Comparison of ENCODE assay signal across 14 cellular contexts in the genomic region with DNA sequence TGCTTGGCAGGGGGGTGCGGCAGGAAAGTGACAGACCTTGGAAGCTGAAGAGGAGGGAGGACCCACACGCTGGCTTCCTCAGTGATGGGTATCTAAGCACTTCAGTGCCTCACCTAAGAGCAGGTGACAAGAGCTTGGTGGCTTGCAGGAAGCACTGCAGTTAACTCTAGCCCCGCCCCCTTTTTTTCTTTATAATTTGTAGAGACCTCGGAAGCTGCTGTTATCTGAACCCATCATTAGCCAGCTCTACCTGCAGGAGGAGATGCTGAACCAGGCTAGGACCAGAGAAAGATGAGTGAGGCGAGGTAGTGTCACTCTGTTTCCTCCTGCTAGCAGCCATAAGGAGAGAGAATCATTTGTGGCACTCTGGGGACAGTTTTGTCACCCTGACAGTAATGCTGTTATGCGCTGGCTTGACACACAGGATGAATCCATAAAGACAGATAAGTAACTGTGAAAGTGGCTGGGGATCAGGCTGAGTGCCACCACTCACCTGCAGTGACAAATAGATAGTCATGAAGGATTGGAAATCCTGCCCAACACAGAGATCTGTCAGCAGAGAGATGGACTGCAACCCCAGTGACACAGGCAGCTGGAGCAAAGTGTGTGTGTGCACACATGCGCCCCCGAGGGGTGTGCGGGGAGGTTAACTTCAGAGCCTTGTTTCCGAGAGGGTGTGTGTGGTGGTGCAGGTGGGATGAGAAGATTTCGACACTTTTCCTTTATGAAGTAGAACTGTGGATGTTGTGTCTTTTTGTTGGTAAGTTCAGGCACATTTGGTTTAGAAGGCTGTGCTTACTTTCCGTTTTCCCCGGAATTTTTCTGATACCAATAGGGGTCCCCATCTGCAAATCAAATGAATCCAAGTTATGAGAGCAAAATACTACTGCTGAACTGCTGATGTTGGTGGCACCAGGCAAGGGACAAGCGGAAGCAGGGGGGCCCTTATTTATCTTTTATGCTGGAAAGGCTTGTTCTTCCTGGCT.
A peak's percentile ranks its signal among the peaks of the same experiment; 100 is the strongest.
DNase-seq lines count a peak whose midpoint lies in the region; ATAC-seq and TF ChIP-seq lines count a peak whose summit lies in the region.
"Had no signal": no experiment of that assay in that cellular context is flagged by ENCODE, and none has a peak within 500 bp of the region (broad histone marks: within the 10 kb centered on the region; RNA-seq: fewer than 3 reads in every experiment).

No MANE protein-coding gene starts in this region.

- peak; percentile 74 for ATAC-seq in GM23338
- ATAC-seq: activated naive CD8-positive, alpha-beta T cell treated with anti-CD3 and anti-CD28 coated beads, Interleukin-2, amount 50 U/mL, for 24 hours; lower lobe of right lung; stimulated activated naive CD8-positive, alpha-beta T cell treated with anti-CD3 and anti-CD28 coated beads, Interleukin-15, amount 100 ng/mL, for 72 hours had no signal

- H3F3A ChIP-seq in GM23338 (replicated peaks; ENCODE audit: low read depth): no peaks in the 10 kb centered on the region

- H3K27ac Mint-ChIP-seq in GM23338: no peak overlapping the region; the same call in 1 of the 2 replicates
- H3K27ac Mint-ChIP-seq: activated naive CD8-positive, alpha-beta T cell treated with anti-CD3 and anti-CD28 coated beads, Interleukin-2, amount 50 U/mL, for 24 hours had no signal

- H3K36me3 ChIP-seq in GM23338 (ENCODE audit: insufficient read depth): no peaks in the 10 kb centered on the region
- H3K36me3 ChIP-seq in uterus: no peaks in the 10 kb centered on the region
- H3K36me3 ChIP-seq: lower lobe of right lung had no signal

- no peaks in the 10 kb centered on the region for H4K20me1 ChIP-seq in GM23338 (replicated peaks; ENCODE audit: insufficient read depth)

- no peak for TF ChIP-seq POLR2A in uterus (IDR thresholded peaks at IDR 0.05)

- peaks cover 2% of the 10 kb centered on the region for H3K27me3 Mint-ChIP-seq in GM23338 (ENCODE audit: insufficient read depth, low read depth, poor library complexity)
- H3K27me3 Mint-ChIP-seq: activated naive CD8-positive, alpha-beta T cell treated with anti-CD3 and anti-CD28 coated beads, Interleukin-2, amount 50 U/mL, for 24 hours; stimulated activated naive CD8-positive, alpha-beta T cell treated with anti-CD3 and anti-CD28 coated beads, Interleukin-15, amount 100 ng/mL, for 72 hours had no signal

- in situ Hi-C loops in astrocyte of the spinal cord (cut with HindIII; ENCODE audit: low sequenced_read_pairs): no loop called here
- in situ Hi-C loops in KBM-7 (cut with MboI; ENCODE audit: low pct_unique_long_range_greater_than_20kb, low sequenced_read_pairs): no loop called here

- no peaks in the 10 kb centered on the region; the same call in 2 of the 3 replicates for H3K9me3 Mint-ChIP-seq in GM23338
- H3K9me3 Mint-ChIP-seq: activated naive CD8-positive, alpha-beta T cell treated with anti-CD3 and anti-CD28 coated beads, Interleukin-2, amount 50 U/mL, for 24 hours; stimulated activated naive CD8-positive, alpha-beta T cell treated with anti-CD3 and anti-CD28 coated beads, Interleukin-15, amount 100 ng/mL, for 72 hours had no signal

- DNase-seq in GM23338 (ENCODE audit: low spot score): peak; percentile 83
- DNase-seq in NCI-H2029 (lab: John Stamatoyannopoulos, UW): peak; percentile 57
- peak; percentile 20 for DNase-seq in astrocyte of the spinal cord (ENCODE audit: low read depth, low spot score)
- DNase-seq in midbrain (lab: John Stamatoyannopoulos, UW): peak; percentile 48
- DNase-seq in putamen (ENCODE audit: low spot score): no peak
- no peak for DNase-seq in NCI-H2171 (lab: John Stamatoyannopoulos, UW)
- no peak for DNase-seq in uterus
- DNase-seq in KBM-7: no peak
- DNase-seq: activated naive CD8-positive, alpha-beta T cell treated with anti-CD3 and anti-CD28 coated beads, Interleukin-2, amount 50 U/mL, for 24 hours; lower lobe of right lung; RPMI8226; stimulated activated CD4-positive, alpha-beta T cell treated with anti-CD3 and anti-CD28 coated beads, Interleukin-2, amount 100 ng/mL, for 48 hours; stimulated activated naive CD8-positive, alpha-beta T cell treated with anti-CD3 and anti-CD28 coated beads, Interleukin-15, amount 100 ng/mL, for 72 hours had no signal

- H3K4me1 ChIP-seq in GM23338 (ENCODE audit: insufficient read depth) (peaks cover 21% of the 10 kb centered on the region), uterus (no peaks in the 10 kb centered on the region)
- H3K4me1 ChIP-seq: lower lobe of right lung, parathyroid adenoma had no signal

- peaks cover 23% of the 10 kb centered on the region for H3K4me1 Mint-ChIP-seq in GM23338
- H3K4me1 Mint-ChIP-seq: activated naive CD8-positive, alpha-beta T cell treated with anti-CD3 and anti-CD28 coated beads, Interleukin-2, amount 50 U/mL, for 24 hours; stimulated activated naive CD8-positive, alpha-beta T cell treated with anti-CD3 and anti-CD28 coated beads, Interleukin-15, amount 100 ng/mL, for 72 hours had no signal

- intact Hi-C loops in uterus (cut with DNase I; ENCODE audit: low total_unique reads): no loop called here

- H3K36me3 Mint-ChIP-seq in GM23338 (ENCODE audit: low read depth): no peaks in the 10 kb centered on the region

- H3K27me3 ChIP-seq in GM23338 (ENCODE audit: insufficient read depth): no peaks in the 10 kb centered on the region
- H3K27me3 ChIP-seq in uterus: no peaks in the 10 kb centered on the region

- H3K27ac ChIP-seq in GM23338 (ENCODE audit: low read depth) (no peak overlapping the region), uterus (no peak overlapping the region)
- H3K27ac ChIP-seq: lower lobe of right lung, parathyroid adenoma had no signal

- no peak overlapping the region for H3K4me3 Mint-ChIP-seq in GM23338
- H3K4me3 Mint-ChIP-seq: activated naive CD8-positive, alpha-beta T cell treated with anti-CD3 and anti-CD28 coated beads, Interleukin-2, amount 50 U/mL, for 24 hours; stimulated activated naive CD8-positive, alpha-beta T cell treated with anti-CD3 and anti-CD28 coated beads, Interleukin-15, amount 100 ng/mL, for 72 hours had no signal

- H2AFZ ChIP-seq in GM23338: no peak overlapping the region
- H2AFZ ChIP-seq: parathyroid adenoma had no signal

- TF ChIP-seq CTCF in GM23338 (conservative IDR thresholded peaks at IDR 0.05; ENCODE audit: low read depth in 2 of 2): peak; percentile 20 to 39; a peak in 2 of 4 replicates
- no peak for TF ChIP-seq CTCF in astrocyte of the spinal cord (IDR thresholded peaks at IDR 0.05; ENCODE audit: low read depth, low read length)
- no peak for TF ChIP-seq CTCF in uterus (IDR thresholded peaks at IDR 0.05)

- no peaks in the 10 kb centered on the region for H3K79me2 ChIP-seq in GM23338 (replicated peaks; ENCODE audit: insufficient read depth)
- H3K79me2 ChIP-seq: parathyroid adenoma had no signal

- no peaks in the 10 kb centered on the region for H3K9me3 ChIP-seq in uterus
- H3K9me3 ChIP-seq: lower lobe of right lung had no signal

- no peaks in the 10 kb centered on the region for H3K9me2 ChIP-seq in GM23338 (ENCODE audit: insufficient read depth)

- H3K4me2 ChIP-seq in GM23338: no peak overlapping the region

- no peak overlapping the region for H3K4me3 ChIP-seq in GM23338
- H3K4me3 ChIP-seq in astrocyte of the spinal cord (ENCODE audit: low read depth, low read length): no peak overlapping the region
- no peak overlapping the region for H3K4me3 ChIP-seq in uterus
- H3K4me3 ChIP-seq: lower lobe of right lung had no signal

TF ChIP-seq in GM23338, 12 proteins besides CTCF, POLR2A, EP300 and RAD21:
- TF ChIP-seq NANOG (IDR thresholded peaks at IDR 0.05; ENCODE audit: borderline replicate concordance): no peak
- no peak for TF ChIP-seq JUNB (IDR thresholded peaks at IDR 0.05; ENCODE audit: unreplicated experiment)

Comparison
In these comparisons a context has a peak if more than half of its experiments do, and no peak if none do; other contexts are left out.
1. DNase-seq: peak in GM23338 (single experiment), NCI-H2029 (single experiment), astrocyte of the spinal cord (single experiment) and midbrain (single experiment); none in putamen (single experiment), NCI-H2171 (single experiment), uterus (0 of 2) and KBM-7 (single experiment).
2. CTCF ChIP-seq: peak in GM23338 (2 of 2); none in astrocyte of the spinal cord (single experiment) and uterus (0 of 4).